ENCODE assay signal across 19 cellular contexts in the genomic region with DNA sequence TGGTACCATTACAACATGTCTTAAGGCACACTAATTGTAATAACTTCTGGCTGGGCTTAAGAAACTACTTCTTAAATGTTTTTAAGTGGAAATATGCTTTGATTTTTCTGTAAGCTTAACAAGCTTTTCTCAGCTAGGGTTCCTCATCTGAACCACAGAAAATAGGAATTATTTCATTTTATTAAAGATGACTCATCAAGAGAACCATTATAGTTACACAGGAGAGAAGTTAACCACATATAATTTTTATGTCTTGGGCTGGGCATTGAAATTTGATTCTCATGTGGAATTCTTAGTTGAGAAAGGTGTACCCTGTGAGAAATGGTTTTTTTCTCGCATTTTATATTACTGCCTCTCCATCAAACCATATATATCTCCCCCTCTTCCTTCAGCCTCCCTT.
DNase-seq lines count a peak whose midpoint lies in the region; ATAC-seq, FAIRE-seq and TF ChIP-seq lines count a peak whose summit lies in the region.
"Had no signal": no experiment of that assay in that cellular context is flagged by ENCODE, and none has a peak within 500 bp of the region (broad histone marks: within the 10 kb centered on the region; RNA-seq: fewer than 3 reads in every experiment).

No MANE protein-coding gene starts in this region.

- CTCF ChIA-PET in MCF 10A (lab: Yijun Ruan, JAX) (interaction anchor here (1.0 kb wide), 1 partner anchor 10 kb away, joined by 3 read pairs; no protein-coding TSS in a partner anchor), RWPE1 (lab: Yijun Ruan, JAX) (no interaction called here), endothelial cell of umbilical vein (lab: Charles Lee) (no interaction called here)

- H3K9me3 ChIP-seq in breast epithelium (no peaks in the 10 kb centered on the region), endothelial cell of umbilical vein (replicated peaks; ENCODE audit: control insufficient read depth, insufficient read depth, low read length) (no peaks in the 10 kb centered on the region)

- H3K4me3 Mint-ChIP-seq in MCF 10A (ENCODE audit: unreplicated experiment), result no peak overlapping the region
- no peak overlapping the region for H3K4me3 Mint-ChIP-seq in activated T-helper 1 cell treated with anti-CD3 and anti-CD28 coated beads, Interleukin-12 subunit alpha, Interleukin-12 subunit beta, Interleukin-2, Interleukin-4 antibody, amounts not matched to agents 30 ng/mL and 10 ng/mL and 1 ng/mL, durations not matched to agents 14 hours and 24 hours and 36 hours
- H3K4me3 Mint-ChIP-seq: CD4-positive, alpha-beta T cell had no signal

- H3K27me3 Mint-ChIP-seq in MCF 10A (ENCODE audit: insufficient read depth, unreplicated experiment), result no peaks in the 10 kb centered on the region
- no peaks in the 10 kb centered on the region for H3K27me3 Mint-ChIP-seq in activated T-helper 1 cell treated with anti-CD3 and anti-CD28 coated beads, Interleukin-12 subunit alpha, Interleukin-12 subunit beta, Interleukin-2, Interleukin-4 antibody, amounts not matched to agents 30 ng/mL and 10 ng/mL and 1 ng/mL, durations not matched to agents 14 hours and 24 hours and 36 hours (ENCODE audit: insufficient read depth)
- H3K27me3 Mint-ChIP-seq: CD4-positive, alpha-beta T cell had no signal

- H3K27me3 ChIP-seq in breast epithelium (no peaks in the 10 kb centered on the region), endothelial cell of umbilical vein (ENCODE audit: control insufficient read depth in 2 of 2, insufficient read depth in 2 of 2, low read length in 2 of 2) (no peaks in the 10 kb centered on the region)

- H3K4me3 ChIP-seq in breast epithelium (no peak overlapping the region), endothelial cell of umbilical vein (replicated peaks in 1 of 3; ENCODE audit: insufficient read depth in 1 of 3, low read depth in 1 of 3, low read length in 3 of 3) (no peak overlapping the region)

- no peak for FAIRE-seq in endothelial cell of umbilical vein (lab: Jason Lieb, UNC)
- FAIRE-seq: GM19239 had no signal

- H4K20me1 ChIP-seq in endothelial cell of umbilical vein (replicated peaks; ENCODE audit: control insufficient read depth, extremely low read depth, insufficient read depth, low read length), result peaks cover 47% of the 10 kb centered on the region

- peaks cover 4% of the 10 kb centered on the region for H3K36me3 Mint-ChIP-seq in MCF 10A (ENCODE audit: insufficient read depth, unreplicated experiment)
- peaks cover 3% of the 10 kb centered on the region for H3K36me3 Mint-ChIP-seq in activated T-helper 1 cell treated with anti-CD3 and anti-CD28 coated beads, Interleukin-12 subunit alpha, Interleukin-12 subunit beta, Interleukin-2, Interleukin-4 antibody, amounts not matched to agents 30 ng/mL and 10 ng/mL and 1 ng/mL, durations not matched to agents 14 hours and 24 hours and 36 hours (ENCODE audit: low read depth)

- peak; percentile 41 for DNase-seq in MCF 10A (ENCODE audit: unreplicated experiment)
- DNase-seq in breast epithelium (ENCODE audit: low spot score in 2 of 2), result no peak
- peak; percentile 8 for DNase-seq in RWPE1 (ENCODE audit: low spot score)
- no peak for DNase-seq in endothelial cell of umbilical vein (ENCODE audit: low read depth, low spot score)
- DNase-seq in stromal cell of bone marrow (ENCODE audit: low read depth), result peak; percentile 2
- no peak for DNase-seq in GM03348 (ENCODE audit: low spot score)
- DNase-seq in activated T-helper 1 cell treated with anti-CD3 and anti-CD28 coated beads, Interleukin-12 subunit alpha, Interleukin-12 subunit beta, Interleukin-2, Interleukin-4 antibody, amounts not matched to agents 30 ng/mL and 10 ng/mL and 1 ng/mL, durations not matched to agents 14 hours and 24 hours and 36 hours (ENCODE audit: low spot score), result no peak
- DNase-seq: activated CD4-positive, alpha-beta T cell treated with anti-CD3 and anti-CD28 coated beads for 4 hours; activated gamma-delta T cell; CD4-positive, alpha-beta T cell; cortex of kidney; DMS79; NCI-H2029 treated with DMSO at 0.1 percent for 48 hours; NCI-H524 treated with DMSO at 0.1 percent for 48 hours; stimulated activated CD4-positive, alpha-beta T cell treated with anti-CD3 and anti-CD28 coated beads, Interleukin-15, amount 100 ng/mL, for 24 hours; stimulated activated naive CD8-positive, alpha-beta T cell treated with anti-CD3 and anti-CD28 coated beads, Interleukin-15, Interleukin-2, amounts not matched to agents 100 U/mL and 50 U/mL, for 24 hours; trophoblast cell had no signal

- H3K27ac ChIP-seq in breast epithelium (peak overlapping the region in 1 of 2 donors; percentile 13), RWPE1 (no peak overlapping the region), endothelial cell of umbilical vein (ENCODE audit: insufficient read depth, low read depth, low read length) (no peak overlapping the region)

- no peak for TF ChIP-seq POLR2A in breast epithelium (IDR thresholded peaks at IDR 0.05)
- no peak for TF ChIP-seq POLR2A in endothelial cell of umbilical vein (IDR thresholded peaks at IDR 0.05; ENCODE audit: low read depth, low read length)

- H3K9ac ChIP-seq in endothelial cell of umbilical vein (replicated peaks; ENCODE audit: extremely low read depth, insufficient read depth, low read length), result no peak overlapping the region

- no peak overlapping the region for H2AFZ ChIP-seq in endothelial cell of umbilical vein (ENCODE audit: low read depth, low read length)

- intact Hi-C loops in MCF 10A (cut with micrococcal nuclease), result no loop called here
- intact Hi-C loops in breast epithelium (cut with DNase I; ENCODE audit: low total_unique reads), result no loop called here
- intact Hi-C loops in endothelial cell of umbilical vein (cut with micrococcal nuclease), result no loop called here
- intact Hi-C loops in activated T-helper 1 cell treated with anti-CD3 and anti-CD28 coated beads, Interleukin-12 subunit alpha, Interleukin-12 subunit beta, Interleukin-2, Interleukin-4 antibody, amounts not matched to agents 30 ng/mL and 10 ng/mL and 1 ng/mL, durations not matched to agents 14 hours and 24 hours and 36 hours (cut with micrococcal nuclease), result no loop called here

- no peaks in the 10 kb centered on the region for H3K9me3 Mint-ChIP-seq in MCF 10A (ENCODE audit: unreplicated experiment)
- H3K9me3 Mint-ChIP-seq in activated T-helper 1 cell treated with anti-CD3 and anti-CD28 coated beads, Interleukin-12 subunit alpha, Interleukin-12 subunit beta, Interleukin-2, Interleukin-4 antibody, amounts not matched to agents 30 ng/mL and 10 ng/mL and 1 ng/mL, durations not matched to agents 14 hours and 24 hours and 36 hours, result no peaks in the 10 kb centered on the region
- H3K9me3 Mint-ChIP-seq: CD4-positive, alpha-beta T cell had no signal

- H3K27ac Mint-ChIP-seq in MCF 10A (ENCODE audit: low read depth, unreplicated experiment), result no peak overlapping the region
- H3K27ac Mint-ChIP-seq in activated T-helper 1 cell treated with anti-CD3 and anti-CD28 coated beads, Interleukin-12 subunit alpha, Interleukin-12 subunit beta, Interleukin-2, Interleukin-4 antibody, amounts not matched to agents 30 ng/mL and 10 ng/mL and 1 ng/mL, durations not matched to agents 14 hours and 24 hours and 36 hours, result no peak overlapping the region

- H3K4me1 Mint-ChIP-seq in MCF 10A (ENCODE audit: insufficient read depth, unreplicated experiment), result peaks cover 57% of the 10 kb centered on the region
- H3K4me1 Mint-ChIP-seq in activated T-helper 1 cell treated with anti-CD3 and anti-CD28 coated beads, Interleukin-12 subunit alpha, Interleukin-12 subunit beta, Interleukin-2, Interleukin-4 antibody, amounts not matched to agents 30 ng/mL and 10 ng/mL and 1 ng/mL, durations not matched to agents 14 hours and 24 hours and 36 hours (ENCODE audit: low read depth), result peaks cover 12% of the 10 kb centered on the region

- dilution Hi-C loops in endothelial cell of umbilical vein (cut with MboI; ENCODE audit: extremely low pct_ligation_motif_present, low sequenced_read_pairs), result no loop called here

- peaks cover 100% of the 10 kb centered on the region for H3K79me2 ChIP-seq in endothelial cell of umbilical vein (ENCODE audit: control insufficient read depth, insufficient read depth, low read length)

- TF ChIP-seq CTCF in MCF 10A (IDR thresholded peaks at IDR 0.05; ENCODE audit: unreplicated experiment) (no peak), breast epithelium (IDR thresholded peaks at IDR 0.05) (no peak), RWPE1 (conservative IDR thresholded peaks at IDR 0.05; ENCODE audit: low read depth) (no peak), endothelial cell of umbilical vein (IDR thresholded peaks at IDR 0.05; ENCODE audit: extremely low read depth in 1 of 2, insufficient read depth in 1 of 2, low read depth in 1 of 2, low read length in 2 of 2) (no peak)

- no peaks in the 10 kb centered on the region for H3K36me3 ChIP-seq in breast epithelium
- H3K36me3 ChIP-seq in endothelial cell of umbilical vein (ENCODE audit: control insufficient read depth in 2 of 2, extremely low read depth in 1 of 2, insufficient read depth in 2 of 2, low read length in 2 of 2), result no peaks in the 10 kb centered on the region

- H3K4me1 ChIP-seq in breast epithelium (peaks cover 0 to 4% of the 10 kb centered on the region in 2 donors), endothelial cell of umbilical vein (ENCODE audit: control insufficient read depth, extremely low read depth, insufficient read depth, low read length) (peaks cover 8% of the 10 kb centered on the region)

- BruUV-seq in MCF 10A (replicated peaks; lab: Mats Ljungman, UMichigan) (no TSS peak), endothelial cell of umbilical vein (replicated peaks; lab: Mats Ljungman, UMichigan) (no TSS peak)

- no peak overlapping the region for H3K4me2 ChIP-seq in endothelial cell of umbilical vein (ENCODE audit: insufficient read depth, low read length)

- H3K9me1 ChIP-seq in endothelial cell of umbilical vein (replicated peaks; ENCODE audit: control insufficient read depth, extremely low read depth, insufficient read depth, low read length), result peaks cover 2% of the 10 kb centered on the region

- POLR2A ChIA-PET in MCF 10A (lab: Yijun Ruan, JAX) (interaction anchor here (0.7 kb wide), 1 partner anchor 420 kb away, joined by 4 read pairs; no protein-coding TSS in a partner anchor), RWPE1 (lab: Yijun Ruan, JAX; ENCODE audit: low non-redundant PET) (no interaction called here), endothelial cell of umbilical vein (lab: Charles Lee) (no interaction called here)

- no peak for ATAC-seq in HG02938 (IDR thresholded peaks at IDR 0.05; ENCODE audit: unreplicated experiment)
- ATAC-seq: stimulated activated naive CD8-positive, alpha-beta T cell treated with anti-CD3 and anti-CD28 coated beads, Interleukin-15, Interleukin-2, amounts not matched to agents 100 U/mL and 50 U/mL, for 24 hours had no signal

TF ChIP-seq in endothelial cell of umbilical vein, 7 proteins besides CTCF, POLR2A, EP300 and RAD21:
- TF ChIP-seq FOS (IDR thresholded peaks at IDR 0.05; ENCODE audit: borderline replicate concordance, insufficient read depth, low read length) (peak; percentile 32), POLR2AphosphoS5 (IDR thresholded peaks at IDR 0.05; ENCODE audit: insufficient read depth, low read depth, low read length) (no peak), GATA2 (IDR thresholded peaks at IDR 0.05; ENCODE audit: insufficient read depth, insufficient read length, low read depth, low read length) (no peak), JUN (IDR thresholded peaks at IDR 0.05; ENCODE audit: borderline replicate concordance, insufficient read depth, insufficient read length, low read depth) (peak; percentile 24)

Comparison
In these comparisons a context has a peak if more than half of its experiments do, and no peak if none do; other contexts are left out.
1. DNase-seq: peak in MCF 10A (single experiment), RWPE1 (single experiment) and stromal cell of bone marrow (single experiment); none in breast epithelium (0 of 2), endothelial cell of umbilical vein (single experiment), GM03348 (single experiment) and activated T-helper 1 cell treated with anti-CD3 and anti-CD28 coated beads, Interleukin-12 subunit alpha, Interleukin-12 subunit beta, Interleukin-2, Interleukin-4 antibody, amounts not matched to agents 30 ng/mL and 10 ng/mL and 1 ng/mL, durations not matched to agents 14 hours and 24 hours and 36 hours (single experiment).